9 cellular contexts compared by ENCODE assay signal in genomic region chr11:22273781-22274180, GRCh38.
"Had no signal": no experiment of that assay in that cellular context is flagged by ENCODE, and none has a peak within 500 bp of the region (broad histone marks: within the 10 kb centered on the region; RNA-seq: fewer than 3 reads in every experiment).

No MANE protein-coding gene starts in this region.

- DNase-seq: GM23248, GOT3, H7, H9, HCEC 1CT, HFFc6 had no signal

- H3K27ac Mint-ChIP-seq: GM23338, H9, HFFc6 had no signal

- H3K4me1 ChIP-seq: HAP-1 had no signal

- ATAC-seq: GM23338, HCT116 had no signal

- H3K9me3 ChIP-seq: HAP-1 had no signal

- H3K36me3 ChIP-seq: HAP-1 had no signal

- H3K4me3 ChIP-seq: GM23248, GM23338, HAP-1 had no signal

- H2AFZ ChIP-seq: GM23248, GM23338 had no signal

- H3K27ac ChIP-seq: GM23248 had no signal

- H3K4me1 Mint-ChIP-seq: GM23338, H9 had no signal

- H3K9me3 Mint-ChIP-seq: GM23338, H9 had no signal

- H3K4me3 Mint-ChIP-seq: GM23338, H9, HFFc6 had no signal

- H3K9ac ChIP-seq: GM23248 had no signal

- H3K4me2 ChIP-seq: GM23338 had no signal
